ENCODE assay signal across 18 cellular contexts in the genomic region with DNA sequence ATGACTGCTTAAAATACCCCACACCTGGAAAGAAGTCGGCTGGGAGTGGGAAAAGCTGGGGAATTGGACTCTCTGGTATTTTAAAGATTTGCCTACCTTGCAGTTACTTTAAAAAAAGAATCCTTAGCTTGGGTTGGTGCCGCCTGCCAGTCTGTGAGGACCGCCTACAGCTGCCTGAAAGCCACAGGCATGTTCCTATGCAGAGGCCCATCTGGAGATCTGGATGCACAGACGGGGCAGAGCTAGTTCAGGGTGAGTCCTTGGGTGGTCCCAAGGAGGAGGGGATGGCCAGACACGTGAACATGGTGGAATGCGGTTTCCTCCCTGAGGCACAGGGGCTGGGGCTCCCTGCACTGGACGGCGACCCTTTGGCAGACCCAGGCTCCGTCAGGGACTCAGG.
DNase-seq lines count a peak whose midpoint lies in the region; ATAC-seq, FAIRE-seq and TF ChIP-seq lines count a peak whose summit lies in the region.
"Had no signal": no experiment of that assay in that cellular context is flagged by ENCODE, and none has a peak within 500 bp of the region (broad histone marks: within the 10 kb centered on the region; RNA-seq: fewer than 3 reads in every experiment).

No MANE protein-coding gene starts in this region.

- TF ChIP-seq CTCF in kidney (IDR thresholded peaks at IDR 0.05; ENCODE audit: borderline replicate concordance, extremely low read depth, insufficient read depth), result no peak

- FAIRE-seq in kidney (lab: Jason Lieb, UNC), result no peak
- FAIRE-seq: A204.1 had no signal

- H4K20me1 ChIP-seq in BLaER1, result no peaks in the 10 kb centered on the region

- H3K9me3 Mint-ChIP-seq in activated naive CD8-positive, alpha-beta T cell treated with anti-CD3 and anti-CD28 coated beads for 36 hours, result peaks cover 8% of the 10 kb centered on the region

- no peak overlapping the region for H2AFZ ChIP-seq in trophoblast cell (ENCODE audit: insufficient read depth, low read length, poor library complexity)
- H2AFZ ChIP-seq: GM23338 had no signal

- DNase-seq in ELF-1 (ENCODE audit: low read depth, low spot score), result peak; percentile 23
- DNase-seq in kidney, result peak; percentile 36
- DNase-seq in trophoblast cell, result no peak
- DNase-seq in DMS153 treated with DMSO at 0.1 percent for 48 hours (lab: John Stamatoyannopoulos, UW; ENCODE audit: unreplicated experiment), result no peak
- no peak for DNase-seq in activated naive CD8-positive, alpha-beta T cell treated with anti-CD3 and anti-CD28 coated beads for 36 hours
- DNase-seq: Calu3; CD4-positive, alpha-beta T cell; DMS153; DND-41; GF-D8; H7; IMR-90; KBM-7 had no signal

- no peak overlapping the region for H3K14ac ChIP-seq in trophoblast cell (ENCODE audit: low read length)

- peak overlapping the region; percentile 37 for H3K4me2 ChIP-seq in BLaER1
- H3K4me2 ChIP-seq in trophoblast cell (ENCODE audit: low read length), result no peak overlapping the region
- H3K4me2 ChIP-seq: GM23338 had no signal

- peaks cover 34% of the 10 kb centered on the region for H3K9me3 ChIP-seq in BLaER1
- H3K9me3 ChIP-seq in kidney (ENCODE audit: control insufficient read depth in 1 of 2, low read length in 2 of 2), result peaks cover 0 to 7% of the 10 kb centered on the region in 2 donors
- H3K9me3 ChIP-seq in trophoblast cell (ENCODE audit: insufficient read depth, low read depth, low read length), result no peaks in the 10 kb centered on the region

- no peak overlapping the region for H2AK5ac ChIP-seq in trophoblast cell (ENCODE audit: low read length)

- H3K4me3 ChIP-seq in BLaER1 (no peak overlapping the region), kidney (ENCODE audit: low read length in 2 of 2) (no peak overlapping the region), trophoblast cell (ENCODE audit: low read depth, low read length) (peak overlapping the region; percentile 18)
- H3K4me3 ChIP-seq: GM23338 had no signal

- no peak overlapping the region for H2BK12ac ChIP-seq in trophoblast cell (ENCODE audit: low read length)

- no peak overlapping the region for H3K4me3 Mint-ChIP-seq in activated naive CD8-positive, alpha-beta T cell treated with anti-CD3 and anti-CD28 coated beads for 36 hours
- H3K4me3 Mint-ChIP-seq: CD4-positive, alpha-beta T cell; GM23338 had no signal

- no peak overlapping the region for H3K9ac ChIP-seq in BLaER1
- no peak overlapping the region for H3K9ac ChIP-seq in kidney (ENCODE audit: low read length in 2 of 2)
- H3K9ac ChIP-seq in trophoblast cell (ENCODE audit: low read length), result no peak overlapping the region

- H3K36me3 ChIP-seq in BLaER1 (no peaks in the 10 kb centered on the region), kidney (ENCODE audit: control insufficient read depth in 1 of 2, insufficient read depth in 2 of 2, low read length in 2 of 2) (no peaks in the 10 kb centered on the region), trophoblast cell (ENCODE audit: control insufficient read depth in 1 of 2, insufficient read depth in 2 of 2, low read length in 2 of 2) (no peaks in the 10 kb centered on the region)

- no peak overlapping the region for H3K23ac ChIP-seq in trophoblast cell (ENCODE audit: low read length)

- H2BK5ac ChIP-seq in trophoblast cell (ENCODE audit: low read depth, low read length, poor library complexity), result no peak overlapping the region

- no peak overlapping the region for H3K4ac ChIP-seq in trophoblast cell (ENCODE audit: low read depth, low read length)

- no peak overlapping the region for H3K27ac Mint-ChIP-seq in activated naive CD8-positive, alpha-beta T cell treated with anti-CD3 and anti-CD28 coated beads for 36 hours
- H3K27ac Mint-ChIP-seq: CD4-positive, alpha-beta T cell; GM23338 had no signal

- WGBS in trophoblast cell (ENCODE audit: extremely low coverage, insufficient coverage, insufficient read length), result no CpG with 5 or more reads among the region's 9 CpGs

- H3K27me3 ChIP-seq in BLaER1 (no peaks in the 10 kb centered on the region), trophoblast cell (ENCODE audit: insufficient read depth, low read length) (no peaks in the 10 kb centered on the region)

- H3K27ac ChIP-seq in BLaER1 (no peak overlapping the region), kidney (ENCODE audit: low read depth in 2 of 2, low read length in 2 of 2) (no peak overlapping the region), trophoblast cell (ENCODE audit: low read depth, low read length) (no peak overlapping the region)

- no peak overlapping the region for H4K12ac ChIP-seq in trophoblast cell (ENCODE audit: low read depth, low read length)

- H3K79me2 ChIP-seq in trophoblast cell (ENCODE audit: control insufficient read depth, insufficient read depth, low read length, poor library complexity), result no peaks in the 10 kb centered on the region

- H3K79me1 ChIP-seq in trophoblast cell (ENCODE audit: low read length), result no peaks in the 10 kb centered on the region

- intact Hi-C loops in kidney (cut with DNase I), result no loop called here

- peaks cover 9% of the 10 kb centered on the region for H3K4me1 Mint-ChIP-seq in activated naive CD8-positive, alpha-beta T cell treated with anti-CD3 and anti-CD28 coated beads for 36 hours

- H3K18ac ChIP-seq in trophoblast cell (ENCODE audit: low read length), result no peak overlapping the region

- no peak overlapping the region for H4K8ac ChIP-seq in trophoblast cell (ENCODE audit: low read depth, low read length)

- no peak overlapping the region for H2BK120ac ChIP-seq in trophoblast cell (ENCODE audit: insufficient read depth, low read length, poor library complexity)

- peaks cover 2% of the 10 kb centered on the region for H3K36me3 Mint-ChIP-seq in activated naive CD8-positive, alpha-beta T cell treated with anti-CD3 and anti-CD28 coated beads for 36 hours

- H3K27me3 Mint-ChIP-seq in activated naive CD8-positive, alpha-beta T cell treated with anti-CD3 and anti-CD28 coated beads for 36 hours, result no peaks in the 10 kb centered on the region

- ATAC-seq in GM18517 (IDR thresholded peaks at IDR 0.05; ENCODE audit: unreplicated experiment) (no peak), GM18873 (IDR thresholded peaks at IDR 0.05; ENCODE audit: low FRiP score, unreplicated experiment) (no peak)
- ATAC-seq: GM23338 had no signal

- no peak overlapping the region for H4K91ac ChIP-seq in trophoblast cell (ENCODE audit: low read depth, low read length)

- peaks cover 45% of the 10 kb centered on the region for H3K4me1 ChIP-seq in BLaER1
- no peaks in the 10 kb centered on the region for H3K4me1 ChIP-seq in kidney (ENCODE audit: control insufficient read depth in 1 of 2, insufficient read depth in 1 of 2, low read depth in 1 of 2, low read length in 2 of 2)
- H3K4me1 ChIP-seq in trophoblast cell (ENCODE audit: control insufficient read depth in 1 of 2, insufficient read depth in 2 of 2, low read length in 2 of 2), result peaks cover 5% of the 10 kb centered on the region in 2 experiments

Comparison
In these comparisons a context has a peak if more than half of its experiments do, and no peak if none do; other contexts are left out.
1. DNase-seq: peak in ELF-1 (single experiment) and kidney (single experiment); none in trophoblast cell (0 of 2), DMS153 treated with DMSO at 0.1 percent for 48 hours (single experiment) and activated naive CD8-positive, alpha-beta T cell treated with anti-CD3 and anti-CD28 coated beads for 36 hours (single experiment).